ENCODE assay signal across 22 cellular contexts in genomic region chr10:83343676-83344075, GRCh38.
DNase-seq lines count a peak whose midpoint lies in the region; ATAC-seq lines count a peak whose summit lies in the region.
"Had no signal": no experiment of that assay in that cellular context is flagged by ENCODE, and none has a peak within 500 bp of the region (broad histone marks: within the 10 kb centered on the region; RNA-seq: fewer than 3 reads in every experiment).

No MANE protein-coding gene starts in this region.

- H2BK12ac ChIP-seq in mesenchymal stem cell (ENCODE audit: low read length in 2 of 2) = no peak overlapping the region

- H2BK120ac ChIP-seq in mesenchymal stem cell (ENCODE audit: low read depth, low read length) = no peak overlapping the region

- no peak overlapping the region for H2BK5ac ChIP-seq in mesenchymal stem cell (ENCODE audit: low read depth, low read length, poor library complexity, severe bottlenecking)

- in situ Hi-C loops in GM23248 (cut with MboI) = no loop called here

- H3K18ac ChIP-seq in mesenchymal stem cell (ENCODE audit: low read depth in 1 of 2, low read length in 2 of 2) = no peak overlapping the region

- no peak overlapping the region for H3K14ac ChIP-seq in mesenchymal stem cell (ENCODE audit: low read length in 2 of 2)

- DNase-seq in amniotic epithelial cell (ENCODE audit: low read depth) (peak; percentile 61), mesenchymal stem cell (peak; percentile 20), mucosa of gallbladder (ENCODE audit: low spot score) (no peak), SKM-1 treated with dmso at 0.1 percent for 144 hours (lab: John Stamatoyannopoulos, UW; ENCODE audit: unreplicated experiment) (no peak), GM23248 (no peak)
- DNase-seq: Caco-2; CD8-positive, alpha-beta T cell; DMS79 treated with DMSO at 0.1 percent for 48 hours; NCI-H1048; NCI-H1417; NCI-H1694; NCI-H2029 treated with DMSO at 0.1 percent for 48 hours; NCI-H446 treated with DMSO at 0.1 percent for 48 hours; NCI-H526 treated with DMSO at 0.1 percent for 48 hours; PC-9; Right ventricle myocardium superior; T-helper 1 cell had no signal

- peak overlapping the region in 6 of 11 experiments; percentile 26 to 49 (median 36); a peak in 9 of 22 replicates for H3K4me2 ChIP-seq in BLaER1 treated with 17β-estradiol and CSF1 and Interleukin-3, amounts not matched to agents 10 nM and 100 nM
- H3K4me2 ChIP-seq in mesenchymal stem cell (ENCODE audit: low read length, poor library complexity, severe bottlenecking) = no peak overlapping the region
- no peak overlapping the region for H3K4me2 ChIP-seq in GM23248 (ENCODE audit: unreplicated experiment)
- H3K4me2 ChIP-seq: PC-9 had no signal

- H3K79me2 ChIP-seq in GM23248 (ENCODE audit: insufficient read depth) = no peaks in the 10 kb centered on the region

- H4K8ac ChIP-seq in mesenchymal stem cell (ENCODE audit: low read length) = no peak overlapping the region

- H3F3A ChIP-seq in GM23248 (ENCODE audit: insufficient read depth) = no peaks in the 10 kb centered on the region

- no peak overlapping the region for H2AFZ ChIP-seq in mesenchymal stem cell (ENCODE audit: low read depth, low read length)
- no peak overlapping the region for H2AFZ ChIP-seq in GM23248
- H2AFZ ChIP-seq: PC-9 had no signal

- no peak overlapping the region for H4K91ac ChIP-seq in mesenchymal stem cell (ENCODE audit: low read length)

- H3K9me2 ChIP-seq in GM23248 (ENCODE audit: insufficient read depth) = no peaks in the 10 kb centered on the region

- H2AK5ac ChIP-seq in mesenchymal stem cell (ENCODE audit: low read length, severe bottlenecking) = no peak overlapping the region

- no peak overlapping the region for H3K9ac ChIP-seq in BLaER1 treated with 17β-estradiol and CSF1 and Interleukin-3, amounts not matched to agents 10 nM and 100 nM
- no peak overlapping the region for H3K9ac ChIP-seq in mesenchymal stem cell (ENCODE audit: low read length)
- no peak overlapping the region for H3K9ac ChIP-seq in GM23248

- H3K27ac ChIP-seq in BLaER1 treated with 17β-estradiol and CSF1 and Interleukin-3, amounts not matched to agents 10 nM and 100 nM = no peak overlapping the region
- no peak overlapping the region for H3K27ac ChIP-seq in mesenchymal stem cell (ENCODE audit: low read length, poor library complexity, severe bottlenecking)
- H3K27ac ChIP-seq in GM23248 = no peak overlapping the region
- H3K27ac ChIP-seq: C4-2B, PC-9, SJSA1 had no signal

- ATAC-seq in GM19328 (IDR thresholded peaks at IDR 0.05; ENCODE audit: unreplicated experiment) = no peak
- ATAC-seq: CD8-positive, alpha-beta T cell; HCT116 had no signal

- no peaks in the 10 kb centered on the region for H4K20me1 ChIP-seq in BLaER1 treated with 17β-estradiol and CSF1 and Interleukin-3, amounts not matched to agents 10 nM and 100 nM
- H4K20me1 ChIP-seq in GM23248 (ENCODE audit: insufficient read depth) = no peaks in the 10 kb centered on the region

- H3K79me1 ChIP-seq in mesenchymal stem cell (replicated peaks; ENCODE audit: low read length, poor library complexity, severe bottlenecking) = no peaks in the 10 kb centered on the region

- no peak overlapping the region for H3K23ac ChIP-seq in mesenchymal stem cell (ENCODE audit: low read length in 2 of 2)

- H3K4me3 ChIP-seq in BLaER1 treated with 17β-estradiol and CSF1 and Interleukin-3, amounts not matched to agents 10 nM and 100 nM = no peak overlapping the region
- H3K4me3 ChIP-seq in mesenchymal stem cell (ENCODE audit: insufficient read depth in 1 of 2, low read depth in 1 of 2, low read length in 2 of 2) (no peak overlapping the region), GM23248 (no peak overlapping the region)
- H3K4me3 ChIP-seq: PC-9, SJSA1 had no signal

- peaks cover 0 to 12% (median 5%) of the 10 kb centered on the region in 10 experiments; a peak in 9 of 20 replicates for H3K4me1 ChIP-seq in BLaER1 treated with 17β-estradiol and CSF1 and Interleukin-3, amounts not matched to agents 10 nM and 100 nM
- no peaks in the 10 kb centered on the region for H3K4me1 ChIP-seq in mesenchymal stem cell (ENCODE audit: control insufficient read depth, insufficient read depth, low read depth, low read length)
- H3K4me1 ChIP-seq in GM23248 (ENCODE audit: insufficient read depth) = no peaks in the 10 kb centered on the region
- H3K4me1 ChIP-seq: Caco-2, SJSA1 had no signal

- H3K4ac ChIP-seq in mesenchymal stem cell (ENCODE audit: low read depth in 1 of 2, low read length in 2 of 2) = no peak overlapping the region

- H2BK15ac ChIP-seq in mesenchymal stem cell (ENCODE audit: low read depth, poor library complexity, severe bottlenecking) = no peak overlapping the region

- no peaks in the 10 kb centered on the region for H3K27me3 ChIP-seq in BLaER1 treated with 17β-estradiol and CSF1 and Interleukin-3, amounts not matched to agents 10 nM and 100 nM
- H3K27me3 ChIP-seq in mesenchymal stem cell (ENCODE audit: control insufficient read depth in 1 of 2, insufficient read depth in 1 of 2, low read length in 2 of 2) = no peaks in the 10 kb centered on the region
- no peaks in the 10 kb centered on the region for H3K27me3 ChIP-seq in GM23248 (replicated peaks; ENCODE audit: insufficient read depth)
- H3K27me3 ChIP-seq: SJSA1 had no signal

- peaks cover 0 to 6% (median 0%) of the 10 kb centered on the region in 11 experiments; a peak in 3 of 22 replicates for H3K9me3 ChIP-seq in BLaER1 treated with 17β-estradiol and CSF1 and Interleukin-3, amounts not matched to agents 10 nM and 100 nM (replicated peaks in 1 of 11)
- H3K9me3 ChIP-seq in mesenchymal stem cell (ENCODE audit: control insufficient read depth, low read length) (no peaks in the 10 kb centered on the region), GM23248 (ENCODE audit: low read depth) (no peaks in the 10 kb centered on the region)
- H3K9me3 ChIP-seq: Caco-2, SJSA1 had no signal

- H3K36me3 ChIP-seq in BLaER1 treated with 17β-estradiol and CSF1 and Interleukin-3, amounts not matched to agents 10 nM and 100 nM = no peaks in the 10 kb centered on the region
- H3K36me3 ChIP-seq in mesenchymal stem cell (ENCODE audit: control insufficient read depth in 1 of 2, insufficient read depth in 2 of 2, low read depth in 1 of 2, low read length in 2 of 2) = no peaks in the 10 kb centered on the region
- no peaks in the 10 kb centered on the region for H3K36me3 ChIP-seq in GM23248 (ENCODE audit: low read depth)
- H3K36me3 ChIP-seq: SJSA1 had no signal

Comparison
In these comparisons a context has a peak if more than half of its experiments do, and no peak if none do; other contexts are left out.
1. H3K4me2 ChIP-seq: peak in BLaER1 treated with 17β-estradiol and CSF1 and Interleukin-3, amounts not matched to agents 10 nM and 100 nM (6 of 11); none in mesenchymal stem cell (single experiment) and GM23248 (single experiment).
2. DNase-seq: peak in amniotic epithelial cell (single experiment) and mesenchymal stem cell (single experiment); none in mucosa of gallbladder (single experiment), SKM-1 treated with dmso at 0.1 percent for 144 hours (single experiment) and GM23248 (single experiment).